9 cellular contexts compared by ENCODE assay signal in the genomic region with DNA sequence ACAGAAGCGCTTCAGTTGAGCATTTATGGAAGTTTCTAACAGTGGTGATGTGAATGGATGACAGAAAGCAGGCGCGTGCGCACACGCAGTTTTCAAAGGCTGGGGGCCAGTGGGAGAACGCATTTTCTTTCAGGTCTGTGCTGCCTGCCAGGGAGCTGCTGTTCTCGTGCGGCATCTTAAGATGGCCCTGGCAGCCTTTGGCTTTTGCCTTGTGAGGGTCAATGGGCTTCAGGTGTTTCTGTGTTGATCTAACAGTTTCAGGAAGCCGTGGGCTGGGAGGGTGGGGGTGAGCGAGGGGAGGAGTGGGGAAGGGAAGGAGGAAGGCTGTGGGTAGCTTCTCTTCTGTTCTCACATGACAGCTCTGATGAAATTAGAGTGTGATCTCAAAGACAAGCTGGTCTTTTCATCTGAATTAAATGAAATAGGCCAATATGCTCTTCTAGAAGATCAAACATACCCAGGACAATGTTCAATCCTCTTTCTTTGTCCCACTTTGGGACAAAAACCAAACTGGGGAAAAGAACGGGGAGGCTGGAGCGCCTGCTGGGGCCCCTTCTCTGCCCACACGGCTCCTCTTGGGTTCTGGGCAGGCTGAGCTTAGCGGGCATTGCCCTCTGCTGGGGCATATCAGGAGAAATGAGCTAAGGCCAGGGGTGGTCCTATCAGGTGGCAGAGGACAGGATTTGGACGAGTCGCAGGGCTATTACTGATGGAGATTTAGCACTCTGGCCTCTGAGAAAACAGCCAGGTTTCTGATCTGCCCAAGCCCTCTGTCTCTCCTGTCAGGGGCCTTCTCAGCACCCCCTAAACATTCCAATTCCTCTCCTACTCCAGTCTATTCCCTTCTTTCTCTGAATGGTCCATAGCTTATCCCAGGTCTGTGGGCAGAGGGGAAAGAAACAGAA.
DNase-seq lines count a peak whose midpoint lies in the region; ATAC-seq and TF ChIP-seq lines count a peak whose summit lies in the region.
"Had no signal": no experiment of that assay in that cellular context is flagged by ENCODE, and none has a peak within 500 bp of the region (broad histone marks: within the 10 kb centered on the region; RNA-seq: fewer than 3 reads in every experiment).

No MANE protein-coding gene starts in this region.

- peak in 1 of 2 donors; percentile 11 for ATAC-seq in activated T-cell treated with anti-CD3 and anti-CD28 coated beads, Interleukin-2, amount 50 U/mL, for 4 hours

- 35 to 54% methylated on average over 16 of the region's 16 CpGs for WGBS in tibial nerve, 2 donors

- H3K4me1 ChIP-seq in neural progenitor cell (peaks cover 30% of the 10 kb centered on the region), tibial nerve (peaks cover 0 to 58% (median 36%) of the 10 kb centered on the region in 4 donors)

- no peak overlapping the region for H3K9ac ChIP-seq in neural progenitor cell

- peak; percentile 43 for TF ChIP-seq CTCF in neural progenitor cell (IDR thresholded peaks at IDR 0.05)
- TF ChIP-seq CTCF in tibial nerve (IDR thresholded peaks at IDR 0.05) = peak; percentile 33 to 76 (median 58)

- peak overlapping the region; percentile 34 for H3K27ac Mint-ChIP-seq in neural progenitor cell

- H3K27me3 ChIP-seq in neural progenitor cell = no peaks in the 10 kb centered on the region
- no peaks in the 10 kb centered on the region for H3K27me3 ChIP-seq in tibial nerve

- peak; percentile 13 to 61 for DNase-seq in NCI-H524 (lab: John Stamatoyannopoulos, UW)
- no peak for DNase-seq in NCI-H524 treated with DMSO at 0.1 percent for 48 hours (lab: John Stamatoyannopoulos, UW)
- DNase-seq in NCI-H526 treated with DMSO at 0.1 percent for 48 hours (lab: John Stamatoyannopoulos, UW) = peak; percentile 72
- peak; percentile 44 for DNase-seq in activated T-cell treated with anti-CD3 and anti-CD28 coated beads, Interleukin-2, amount 50 U/mL, for 4 hours
- DNase-seq in fibroblast of peridontal ligament (ENCODE audit: extremely low read depth) = peak; percentile 23
- DNase-seq in neural progenitor cell (ENCODE audit: low spot score) = peak; percentile 58
- peak in 1 of 2 donors; percentile 38 for DNase-seq in tibial nerve (ENCODE audit: low spot score in 2 of 2)
- no peak for DNase-seq in NCI-H187 (lab: John Stamatoyannopoulos, UW)

- no peak for TF ChIP-seq EP300 in tibial nerve (IDR thresholded peaks at IDR 0.05)

- H3K4me3 Mint-ChIP-seq in activated T-cell treated with anti-CD3 and anti-CD28 coated beads, Interleukin-2, amount 50 U/mL, for 4 hours = peak overlapping the region; percentile 66
- H3K4me3 Mint-ChIP-seq in neural progenitor cell = no peak overlapping the region

- H3K4me2 ChIP-seq in neural progenitor cell = peak overlapping the region; percentile 31

- H3K4me3 ChIP-seq in neural progenitor cell = no peak overlapping the region
- H3K4me3 ChIP-seq in tibial nerve = peak overlapping the region in 2 of 4 donors; percentile 28 to 37

- H3K9me3 Mint-ChIP-seq in activated T-cell treated with anti-CD3 and anti-CD28 coated beads, Interleukin-2, amount 50 U/mL, for 4 hours = no peaks in the 10 kb centered on the region
- H3K9me3 Mint-ChIP-seq in neural progenitor cell = no peaks in the 10 kb centered on the region

- H3K27ac ChIP-seq in neural progenitor cell (no peak overlapping the region), tibial nerve (peak overlapping the region; percentile 30 to 86 (median 54))
- H3K27ac ChIP-seq: epithelial cell of prostate had no signal

- peaks cover 65% of the 10 kb centered on the region for H3K4me1 Mint-ChIP-seq in activated T-cell treated with anti-CD3 and anti-CD28 coated beads, Interleukin-2, amount 50 U/mL, for 4 hours (ENCODE audit: low read depth)
- H3K4me1 Mint-ChIP-seq in neural progenitor cell = peaks cover 54% of the 10 kb centered on the region

- H3K79me2 ChIP-seq in neural progenitor cell (ENCODE audit: low read depth) = no peaks in the 10 kb centered on the region

- H3K36me3 ChIP-seq in neural progenitor cell (no peaks in the 10 kb centered on the region), tibial nerve (no peaks in the 10 kb centered on the region)

- H3K36me3 Mint-ChIP-seq in activated T-cell treated with anti-CD3 and anti-CD28 coated beads, Interleukin-2, amount 50 U/mL, for 4 hours (ENCODE audit: insufficient read depth) = no peaks in the 10 kb centered on the region
- H3K36me3 Mint-ChIP-seq in neural progenitor cell = no peaks in the 10 kb centered on the region

- H2AFZ ChIP-seq in neural progenitor cell (replicated peaks) = peak overlapping the region; percentile 84

- H3K9me3 ChIP-seq in neural progenitor cell (ENCODE audit: low read depth) (no peaks in the 10 kb centered on the region), tibial nerve (no peaks in the 10 kb centered on the region)

- peaks cover 10% of the 10 kb centered on the region for H3F3A ChIP-seq in neural progenitor cell (ENCODE audit: low read depth)

- no peaks in the 10 kb centered on the region for H4K20me1 ChIP-seq in neural progenitor cell (ENCODE audit: low read depth)

- no peaks in the 10 kb centered on the region for H3K27me3 Mint-ChIP-seq in activated T-cell treated with anti-CD3 and anti-CD28 coated beads, Interleukin-2, amount 50 U/mL, for 4 hours (ENCODE audit: low read depth)
- peaks cover 8% of the 10 kb centered on the region for H3K27me3 Mint-ChIP-seq in neural progenitor cell (ENCODE audit: insufficient read depth, low read depth)

- no peak for TF ChIP-seq POLR2A in tibial nerve (IDR thresholded peaks at IDR 0.05)

Comparison
In these comparisons a context has a peak if more than half of its experiments do, and no peak if none do; other contexts are left out.
1. DNase-seq: peak in NCI-H524 (2 of 2), NCI-H526 treated with DMSO at 0.1 percent for 48 hours (single experiment), activated T-cell treated with anti-CD3 and anti-CD28 coated beads, Interleukin-2, amount 50 U/mL, for 4 hours (single experiment), fibroblast of peridontal ligament (single experiment) and neural progenitor cell (single experiment); none in NCI-H524 treated with DMSO at 0.1 percent for 48 hours (single experiment) and NCI-H187 (0 of 2).